ENCODE assay signal across 1 cellular context in the genomic region with DNA sequence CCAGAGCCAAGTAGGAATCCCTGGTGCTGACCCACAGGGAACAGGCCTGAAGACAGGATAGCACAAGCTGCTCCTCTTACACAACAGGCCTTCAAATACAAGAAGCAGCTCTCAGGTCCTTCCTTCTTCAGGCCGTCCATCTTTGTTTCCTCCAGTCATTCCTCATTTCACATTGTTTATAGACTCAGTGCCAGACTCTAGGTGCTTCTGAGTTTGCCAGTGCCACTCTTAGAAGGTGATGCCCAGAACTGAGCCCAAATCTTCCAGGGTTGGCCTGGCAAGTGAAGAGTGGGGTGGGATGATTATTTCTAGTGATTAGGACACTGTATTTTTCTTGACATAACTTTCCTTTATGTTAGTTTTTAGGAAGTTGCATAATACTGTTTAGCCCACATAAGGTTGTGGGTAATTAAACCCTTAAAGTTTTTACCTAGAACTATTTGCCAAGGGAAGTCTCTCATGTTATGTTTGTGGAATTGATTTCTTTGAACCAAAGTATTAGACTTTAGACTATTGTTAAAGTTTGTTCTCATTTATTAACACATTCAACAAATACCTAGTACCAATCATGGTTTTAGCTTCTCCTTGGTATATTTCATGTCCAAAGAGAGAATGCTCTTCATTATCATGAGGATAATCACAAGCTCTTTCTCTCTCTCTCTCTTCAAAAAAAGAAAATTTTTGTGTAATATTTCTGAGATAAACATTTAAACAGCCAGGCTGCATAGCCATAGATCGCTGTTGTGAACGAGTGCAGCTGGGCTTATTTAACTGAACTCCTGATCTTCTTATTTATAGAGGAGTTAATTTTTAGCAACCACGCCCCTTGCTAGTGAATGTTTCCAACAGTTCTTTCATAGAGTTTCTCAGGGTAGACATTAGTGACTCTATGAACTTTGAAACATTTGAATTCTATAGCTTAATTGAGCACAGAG.
TF ChIP-seq lines count a peak whose summit lies in the region.

No MANE protein-coding gene starts in this region.

TF ChIP-seq in HepG2, 621 proteins besides CTCF, POLR2A, EP300 and RAD21 (continued from another document and continues in another):
- TF ChIP-seq, protein P1, sequence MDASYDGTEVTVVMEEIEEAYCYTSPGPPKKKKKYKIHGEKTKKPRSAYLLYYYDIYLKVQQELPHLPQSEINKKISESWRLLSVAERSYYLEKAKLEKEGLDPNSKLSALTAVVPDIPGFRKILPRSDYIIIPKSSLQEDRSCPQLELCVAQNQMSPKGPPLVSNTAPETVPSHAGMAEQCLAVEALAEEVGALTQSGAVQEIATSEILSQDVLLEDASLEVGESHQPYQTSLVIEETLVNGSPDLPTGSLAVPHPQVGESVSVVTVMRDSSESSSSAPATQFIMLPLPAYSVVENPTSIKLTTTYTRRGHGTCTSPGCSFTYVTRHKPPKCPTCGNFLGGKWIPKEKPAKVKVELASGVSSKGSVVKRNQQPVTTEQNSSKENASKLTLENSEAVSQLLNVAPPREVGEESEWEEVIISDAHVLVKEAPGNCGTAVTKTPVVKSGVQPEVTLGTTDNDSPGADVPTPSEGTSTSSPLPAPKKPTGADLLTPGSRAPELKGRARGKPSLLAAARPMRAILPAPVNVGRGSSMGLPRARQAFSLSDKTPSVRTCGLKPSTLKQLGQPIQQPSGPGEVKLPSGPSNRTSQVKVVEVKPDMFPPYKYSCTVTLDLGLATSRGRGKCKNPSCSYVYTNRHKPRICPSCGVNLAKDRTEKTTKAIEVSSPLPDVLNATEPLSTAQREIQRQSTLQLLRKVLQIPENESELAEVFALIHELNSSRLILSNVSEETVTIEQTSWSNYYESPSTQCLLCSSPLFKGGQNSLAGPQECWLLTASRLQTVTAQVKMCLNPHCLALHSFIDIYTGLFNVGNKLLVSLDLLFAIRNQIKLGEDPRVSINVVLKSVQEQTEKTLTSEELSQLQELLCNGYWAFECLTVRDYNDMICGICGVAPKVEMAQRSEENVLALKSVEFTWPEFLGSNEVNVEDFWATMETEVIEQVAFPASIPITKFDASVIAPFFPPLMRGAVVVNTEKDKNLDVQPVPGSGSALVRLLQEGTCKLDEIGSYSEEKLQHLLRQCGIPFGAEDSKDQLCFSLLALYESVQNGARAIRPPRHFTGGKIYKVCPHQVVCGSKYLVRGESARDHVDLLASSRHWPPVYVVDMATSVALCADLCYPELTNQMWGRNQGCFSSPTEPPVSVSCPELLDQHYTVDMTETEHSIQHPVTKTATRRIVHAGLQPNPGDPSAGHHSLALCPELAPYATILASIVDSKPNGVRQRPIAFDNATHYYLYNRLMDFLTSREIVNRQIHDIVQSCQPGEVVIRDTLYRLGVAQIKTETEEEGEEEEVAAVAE (CRISPR knock-in tag; IDR thresholded peaks at IDR 0.05; ENCODE audit: borderline replicate concordance), result no peak
- TF ChIP-seq ZNF382 (CRISPR knock-in tag; IDR thresholded peaks at IDR 0.05; ENCODE audit: borderline replicate concordance), result no peak
- TF ChIP-seq BORCS8-MEF2B (CRISPR knock-in tag; IDR thresholded peaks at IDR 0.05), result no peak
- TF ChIP-seq WIZ (CRISPR knock-in tag; IDR thresholded peaks at IDR 0.05), result no peak
- no peak; the same call in 1 of the 2 replicates for TF ChIP-seq NKX3-1 (CRISPR knock-in tag; IDR thresholded peaks at IDR 0.05)
- TF ChIP-seq, protein P2, sequence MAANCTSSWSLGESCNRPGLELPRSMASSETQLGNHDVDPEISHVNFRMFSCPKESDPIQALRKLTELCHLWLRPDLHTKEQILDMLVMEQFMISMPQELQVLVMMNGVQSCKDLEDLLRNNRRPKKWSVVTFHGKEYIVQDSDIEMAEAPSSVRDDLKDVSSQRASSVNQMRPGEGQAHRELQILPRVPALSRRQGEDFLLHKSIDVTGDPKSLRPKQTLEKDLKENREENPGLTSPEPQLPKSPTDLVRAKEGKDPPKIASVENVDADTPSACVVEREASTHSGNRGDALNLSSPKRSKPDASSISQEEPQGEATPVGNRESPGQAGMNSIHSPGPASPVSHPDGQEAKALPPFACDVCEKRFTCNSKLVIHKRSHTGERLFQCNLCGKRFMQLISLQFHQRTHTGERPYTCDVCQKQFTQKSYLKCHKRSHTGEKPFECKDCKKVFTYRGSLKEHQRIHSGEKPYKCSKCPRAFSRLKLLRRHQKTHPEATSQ (CRISPR knock-in tag; IDR thresholded peaks at IDR 0.05; ENCODE audit: borderline replicate concordance), result no peak
- TF ChIP-seq HNRNPH1 (optimal IDR thresholded peaks at IDR 0.05; ENCODE audit: low read depth, low read length), result no peak
- no peak for TF ChIP-seq KLF15 (CRISPR knock-in tag; IDR thresholded peaks at IDR 0.05; ENCODE audit: borderline replicate concordance)
- TF ChIP-seq, protein P3, sequence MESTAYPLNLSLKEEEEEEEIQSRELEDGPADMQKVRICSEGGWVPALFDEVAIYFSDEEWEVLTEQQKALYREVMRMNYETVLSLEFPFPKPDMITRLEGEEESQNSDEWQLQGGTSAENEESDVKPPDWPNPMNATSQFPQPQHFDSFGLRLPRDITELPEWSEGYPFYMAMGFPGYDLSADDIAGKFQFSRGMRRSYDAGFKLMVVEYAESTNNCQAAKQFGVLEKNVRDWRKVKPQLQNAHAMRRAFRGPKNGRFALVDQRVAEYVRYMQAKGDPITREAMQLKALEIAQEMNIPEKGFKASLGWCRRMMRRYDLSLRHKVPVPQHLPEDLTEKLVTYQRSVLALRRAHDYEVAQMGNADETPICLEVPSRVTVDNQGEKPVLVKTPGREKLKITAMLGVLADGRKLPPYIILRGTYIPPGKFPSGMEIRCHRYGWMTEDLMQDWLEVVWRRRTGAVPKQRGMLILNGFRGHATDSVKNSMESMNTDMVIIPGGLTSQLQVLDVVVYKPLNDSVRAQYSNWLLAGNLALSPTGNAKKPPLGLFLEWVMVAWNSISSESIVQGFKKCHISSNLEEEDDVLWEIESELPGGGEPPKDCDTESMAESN (CRISPR knock-in tag; conservative IDR thresholded peaks at IDR 0.05), result 0 out of 2 replicates have a peak, but pooled peaks have one; percentile 31
- no peak for TF ChIP-seq ZNF430 (CRISPR knock-in tag; IDR thresholded peaks at IDR 0.05)
- TF ChIP-seq NFE2 (CRISPR knock-in tag; IDR thresholded peaks at IDR 0.05), result no peak
- TF ChIP-seq ZNF501 (CRISPR knock-in tag; IDR thresholded peaks at IDR 0.05), result 0 out of 2 replicates have a peak, but pooled peaks have one; percentile 34
- TF ChIP-seq MXI1 (IDR thresholded peaks at IDR 0.05; ENCODE audit: borderline replicate concordance, low read depth, low read length), result no peak
- TF ChIP-seq NCOR1 (IDR thresholded peaks at IDR 0.05; ENCODE audit: borderline replicate concordance, low read length), result peak; percentile 96
- TF ChIP-seq, protein P4, sequence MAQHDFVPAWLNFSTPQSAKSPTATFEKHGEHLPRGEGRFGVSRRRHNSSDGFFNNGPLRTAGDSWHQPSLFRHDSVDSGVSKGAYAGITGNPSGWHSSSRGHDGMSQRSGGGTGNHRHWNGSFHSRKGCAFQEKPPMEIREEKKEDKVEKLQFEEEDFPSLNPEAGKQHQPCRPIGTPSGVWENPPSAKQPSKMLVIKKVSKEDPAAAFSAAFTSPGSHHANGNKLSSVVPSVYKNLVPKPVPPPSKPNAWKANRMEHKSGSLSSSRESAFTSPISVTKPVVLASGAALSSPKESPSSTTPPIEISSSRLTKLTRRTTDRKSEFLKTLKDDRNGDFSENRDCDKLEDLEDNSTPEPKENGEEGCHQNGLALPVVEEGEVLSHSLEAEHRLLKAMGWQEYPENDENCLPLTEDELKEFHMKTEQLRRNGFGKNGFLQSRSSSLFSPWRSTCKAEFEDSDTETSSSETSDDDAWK (CRISPR knock-in tag; IDR thresholded peaks at IDR 0.05), result no peak
- no peak for TF ChIP-seq ZNF850 (CRISPR knock-in tag; conservative IDR thresholded peaks at IDR 0.05)
- TF ChIP-seq, protein P5, sequence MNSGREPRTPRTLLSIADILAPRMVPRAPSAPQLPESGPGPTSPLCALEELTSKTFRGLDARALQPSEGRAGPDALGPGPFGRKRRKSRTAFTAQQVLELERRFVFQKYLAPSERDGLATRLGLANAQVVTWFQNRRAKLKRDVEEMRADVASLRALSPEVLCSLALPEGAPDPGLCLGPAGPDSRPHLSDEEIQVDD (CRISPR knock-in tag; IDR thresholded peaks at IDR 0.05; ENCODE audit: borderline replicate concordance), result no peak
- TF ChIP-seq, protein P6, sequence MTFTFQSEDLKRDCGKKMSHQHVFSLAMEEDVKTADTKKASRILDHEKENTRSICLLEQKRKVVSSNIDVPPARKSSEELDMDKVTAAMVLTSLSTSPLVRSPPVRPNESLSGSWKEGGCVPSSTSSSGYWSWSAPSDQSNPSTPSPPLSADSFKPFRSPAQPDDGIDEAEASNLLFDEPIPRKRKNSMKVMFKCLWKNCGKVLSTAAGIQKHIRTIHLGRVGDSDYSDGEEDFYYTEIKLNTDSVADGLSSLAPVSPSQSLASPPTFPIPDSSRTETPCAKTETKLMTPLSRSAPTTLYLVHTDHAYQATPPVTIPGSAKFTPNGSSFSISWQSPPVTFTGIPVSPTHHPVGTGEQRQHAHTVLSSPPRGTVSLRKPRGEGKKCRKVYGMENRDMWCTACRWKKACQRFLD (CRISPR knock-in tag; IDR thresholded peaks at IDR 0.05; ENCODE audit: borderline replicate concordance), result no peak
- TF ChIP-seq ADNP (CRISPR knock-in tag; IDR thresholded peaks at IDR 0.05), result no peak
- TF ChIP-seq, protein P7, sequence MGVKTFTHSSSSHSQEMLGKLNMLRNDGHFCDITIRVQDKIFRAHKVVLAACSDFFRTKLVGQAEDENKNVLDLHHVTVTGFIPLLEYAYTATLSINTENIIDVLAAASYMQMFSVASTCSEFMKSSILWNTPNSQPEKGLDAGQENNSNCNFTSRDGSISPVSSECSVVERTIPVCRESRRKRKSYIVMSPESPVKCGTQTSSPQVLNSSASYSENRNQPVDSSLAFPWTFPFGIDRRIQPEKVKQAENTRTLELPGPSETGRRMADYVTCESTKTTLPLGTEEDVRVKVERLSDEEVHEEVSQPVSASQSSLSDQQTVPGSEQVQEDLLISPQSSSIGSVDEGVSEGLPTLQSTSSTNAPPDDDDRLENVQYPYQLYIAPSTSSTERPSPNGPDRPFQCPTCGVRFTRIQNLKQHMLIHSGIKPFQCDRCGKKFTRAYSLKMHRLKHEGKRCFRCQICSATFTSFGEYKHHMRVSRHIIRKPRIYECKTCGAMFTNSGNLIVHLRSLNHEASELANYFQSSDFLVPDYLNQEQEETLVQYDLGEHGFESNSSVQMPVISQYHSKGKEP (CRISPR knock-in tag; IDR thresholded peaks at IDR 0.05), result no peak
- TF ChIP-seq, protein P8, sequence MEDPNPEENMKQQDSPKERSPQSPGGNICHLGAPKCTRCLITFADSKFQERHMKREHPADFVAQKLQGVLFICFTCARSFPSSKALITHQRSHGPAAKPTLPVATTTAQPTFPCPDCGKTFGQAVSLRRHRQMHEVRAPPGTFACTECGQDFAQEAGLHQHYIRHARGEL (CRISPR knock-in tag; IDR thresholded peaks at IDR 0.05), result no peak
- no peak for TF ChIP-seq ZNF550 (CRISPR knock-in tag; IDR thresholded peaks at IDR 0.05; ENCODE audit: borderline replicate concordance)
- TF ChIP-seq, protein P9, sequence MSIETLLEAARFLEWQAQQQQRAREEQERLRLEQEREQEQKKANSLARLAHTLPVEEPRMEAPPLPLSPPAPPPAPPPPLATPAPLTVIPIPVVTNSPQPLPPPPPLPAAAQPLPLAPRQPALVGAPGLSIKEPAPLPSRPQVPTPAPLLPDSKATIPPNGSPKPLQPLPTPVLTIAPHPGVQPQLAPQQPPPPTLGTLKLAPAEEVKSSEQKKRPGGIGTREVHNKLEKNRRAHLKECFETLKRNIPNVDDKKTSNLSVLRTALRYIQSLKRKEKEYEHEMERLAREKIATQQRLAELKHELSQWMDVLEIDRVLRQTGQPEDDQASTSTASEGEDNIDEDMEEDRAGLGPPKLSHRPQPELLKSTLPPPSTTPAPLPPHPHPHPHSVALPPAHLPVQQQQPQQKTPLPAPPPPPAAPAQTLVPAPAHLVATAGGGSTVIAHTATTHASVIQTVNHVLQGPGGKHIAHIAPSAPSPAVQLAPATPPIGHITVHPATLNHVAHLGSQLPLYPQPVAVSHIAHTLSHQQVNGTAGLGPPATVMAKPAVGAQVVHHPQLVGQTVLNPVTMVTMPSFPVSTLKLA (IDR thresholded peaks at IDR 0.05), result no peak
- TF ChIP-seq, protein P10, sequence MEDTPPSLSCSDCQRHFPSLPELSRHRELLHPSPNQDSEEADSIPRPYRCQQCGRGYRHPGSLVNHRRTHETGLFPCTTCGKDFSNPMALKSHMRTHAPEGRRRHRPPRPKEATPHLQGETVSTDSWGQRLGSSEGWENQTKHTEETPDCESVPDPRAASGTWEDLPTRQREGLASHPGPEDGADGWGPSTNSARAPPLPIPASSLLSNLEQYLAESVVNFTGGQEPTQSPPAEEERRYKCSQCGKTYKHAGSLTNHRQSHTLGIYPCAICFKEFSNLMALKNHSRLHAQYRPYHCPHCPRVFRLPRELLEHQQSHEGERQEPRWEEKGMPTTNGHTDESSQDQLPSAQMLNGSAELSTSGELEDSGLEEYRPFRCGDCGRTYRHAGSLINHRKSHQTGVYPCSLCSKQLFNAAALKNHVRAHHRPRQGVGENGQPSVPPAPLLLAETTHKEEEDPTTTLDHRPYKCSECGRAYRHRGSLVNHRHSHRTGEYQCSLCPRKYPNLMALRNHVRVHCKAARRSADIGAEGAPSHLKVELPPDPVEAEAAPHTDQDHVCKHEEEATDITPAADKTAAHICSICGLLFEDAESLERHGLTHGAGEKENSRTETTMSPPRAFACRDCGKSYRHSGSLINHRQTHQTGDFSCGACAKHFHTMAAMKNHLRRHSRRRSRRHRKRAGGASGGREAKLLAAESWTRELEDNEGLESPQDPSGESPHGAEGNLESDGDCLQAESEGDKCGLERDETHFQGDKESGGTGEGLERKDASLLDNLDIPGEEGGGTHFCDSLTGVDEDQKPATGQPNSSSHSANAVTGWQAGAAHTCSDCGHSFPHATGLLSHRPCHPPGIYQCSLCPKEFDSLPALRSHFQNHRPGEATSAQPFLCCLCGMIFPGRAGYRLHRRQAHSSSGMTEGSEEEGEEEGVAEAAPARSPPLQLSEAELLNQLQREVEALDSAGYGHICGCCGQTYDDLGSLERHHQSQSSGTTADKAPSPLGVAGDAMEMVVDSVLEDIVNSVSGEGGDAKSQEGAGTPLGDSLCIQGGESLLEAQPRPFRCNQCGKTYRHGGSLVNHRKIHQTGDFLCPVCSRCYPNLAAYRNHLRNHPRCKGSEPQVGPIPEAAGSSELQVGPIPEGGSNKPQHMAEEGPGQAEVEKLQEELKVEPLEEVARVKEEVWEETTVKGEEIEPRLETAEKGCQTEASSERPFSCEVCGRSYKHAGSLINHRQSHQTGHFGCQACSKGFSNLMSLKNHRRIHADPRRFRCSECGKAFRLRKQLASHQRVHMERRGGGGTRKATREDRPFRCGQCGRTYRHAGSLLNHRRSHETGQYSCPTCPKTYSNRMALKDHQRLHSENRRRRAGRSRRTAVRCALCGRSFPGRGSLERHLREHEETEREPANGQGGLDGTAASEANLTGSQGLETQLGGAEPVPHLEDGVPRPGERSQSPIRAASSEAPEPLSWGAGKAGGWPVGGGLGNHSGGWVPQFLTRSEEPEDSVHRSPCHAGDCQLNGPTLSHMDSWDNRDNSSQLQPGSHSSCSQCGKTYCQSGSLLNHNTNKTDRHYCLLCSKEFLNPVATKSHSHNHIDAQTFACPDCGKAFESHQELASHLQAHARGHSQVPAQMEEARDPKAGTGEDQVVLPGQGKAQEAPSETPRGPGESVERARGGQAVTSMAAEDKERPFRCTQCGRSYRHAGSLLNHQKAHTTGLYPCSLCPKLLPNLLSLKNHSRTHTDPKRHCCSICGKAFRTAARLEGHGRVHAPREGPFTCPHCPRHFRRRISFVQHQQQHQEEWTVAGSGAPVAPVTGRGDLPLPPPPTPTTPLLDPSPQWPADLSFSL (CRISPR knock-in tag; IDR thresholded peaks at IDR 0.05), result no peak
- TF ChIP-seq, protein P11, sequence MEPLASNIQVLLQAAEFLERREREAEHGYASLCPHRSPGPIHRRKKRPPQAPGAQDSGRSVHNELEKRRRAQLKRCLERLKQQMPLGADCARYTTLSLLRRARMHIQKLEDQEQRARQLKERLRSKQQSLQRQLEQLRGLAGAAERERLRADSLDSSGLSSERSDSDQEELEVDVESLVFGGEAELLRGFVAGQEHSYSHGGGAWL (CRISPR knock-in tag; IDR thresholded peaks at IDR 0.05), result no peak
